Comparison of ENCODE assay signal across 1 cellular context in genomic region chr1:201593200-201593828, GRCh38.
TF ChIP-seq lines count a peak whose summit lies in the region.

No MANE protein-coding gene starts in this region.

TF ChIP-seq in GM23338, 12 proteins besides CTCF, POLR2A, EP300 and RAD21 (continued from another document):
- TF ChIP-seq REST (IDR thresholded peaks at IDR 0.05; ENCODE audit: unreplicated experiment) (no peak), EZH2phosphoT487 (IDR thresholded peaks at IDR 0.05; ENCODE audit: unreplicated experiment) (no peak), JUNB (IDR thresholded peaks at IDR 0.05; ENCODE audit: unreplicated experiment) (no peak), EZH2 (IDR thresholded peaks at IDR 0.05; ENCODE audit: low read depth, unreplicated experiment) (no peak)
